8 cellular contexts compared by ENCODE assay signal in the genomic region with DNA sequence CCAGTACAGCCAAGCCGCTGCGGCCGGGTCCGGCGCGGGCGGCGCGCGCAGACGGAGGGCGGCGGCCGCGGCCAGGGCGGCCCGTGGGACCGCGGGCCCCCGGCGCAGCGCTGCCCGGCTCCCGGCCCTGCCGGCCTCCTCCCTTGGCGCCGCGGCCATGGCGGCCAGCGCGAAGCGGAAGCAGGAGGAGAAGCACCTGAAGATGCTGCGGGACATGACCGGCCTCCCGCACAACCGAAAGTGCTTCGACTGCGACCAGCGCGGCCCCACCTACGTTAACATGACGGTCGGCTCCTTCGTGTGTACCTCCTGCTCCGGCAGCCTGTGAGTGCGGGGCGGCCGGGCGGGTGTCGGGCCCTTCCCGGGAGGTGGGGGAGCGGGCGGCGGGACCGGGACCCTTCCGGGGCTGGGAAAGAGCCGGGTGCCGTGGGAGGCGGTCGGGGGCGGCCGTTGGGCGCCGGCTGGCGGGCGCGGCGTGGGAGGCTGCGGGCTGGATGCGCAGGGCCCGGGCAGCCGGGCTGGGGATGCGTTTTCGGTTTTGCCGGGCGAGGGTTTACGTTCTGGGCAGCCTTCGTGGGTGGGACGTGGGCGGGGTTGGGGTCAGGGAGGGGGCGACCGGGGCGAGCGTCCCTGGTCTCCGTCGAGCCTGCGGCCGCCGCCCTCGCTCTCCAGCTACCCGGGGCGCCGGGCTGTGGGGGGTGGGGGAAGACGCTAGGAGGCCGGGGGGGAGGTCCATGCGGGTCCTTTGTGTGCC. TPM values are rescaled to one million over a fixed set of nuclear protein-coding genes. Genes with fewer than 3 reads are reported as not detected.
DNase-seq lines count a peak whose midpoint lies in the region; ATAC-seq, FAIRE-seq and TF ChIP-seq lines count a peak whose summit lies in the region.

No MANE protein-coding gene starts in this region.

- peak; percentile 77 for ATAC-seq in GM18909 (IDR thresholded peaks at IDR 0.05; ENCODE audit: poor library complexity, unreplicated experiment)
- peak; percentile 63 for ATAC-seq in HG03095 (IDR thresholded peaks at IDR 0.05; ENCODE audit: unreplicated experiment)

- DNase-seq in AG08396 (ENCODE audit: low spot score) (peak; percentile 74), T follicular helper cell (ENCODE audit: low read depth) (peak; percentile 31), MCF 10A (ENCODE audit: unreplicated experiment) (no peak), immature natural killer cell (peak in 1 of 3 donors; percentile 34), HTR-8/SVneo (ENCODE audit: insufficient read length, low spot score) (no peak)
- DNase-seq in stimulated activated CD4-positive, alpha-beta T cell treated with anti-CD3 and anti-CD28 coated beads, Interleukin-1b, Interleukin-23, amount 100 ng/mL, for 48 hours, result peak; percentile 44

- H3K9me3 Mint-ChIP-seq in MCF 10A (ENCODE audit: unreplicated experiment) (no peaks in the 10 kb centered on the region), immature natural killer cell (no peaks in the 10 kb centered on the region)

- POLR2A ChIA-PET in MCF 10A (lab: Yijun Ruan, JAX), result interaction anchor here (0.6 to 5.4 kb wide), 7 partner anchors 38 to 342 kb away, joined by 3 to 42 read pairs (median 4); no protein-coding TSS in a partner anchor

- CTCF ChIA-PET in MCF 10A (lab: Yijun Ruan, JAX), result interaction anchor here (1.0 to 6.9 kb wide), 8 partner anchors 8 to 81 kb away, joined by 3 to 48 read pairs (median 7); no protein-coding TSS in a partner anchor

- H3K36me3 Mint-ChIP-seq in MCF 10A (ENCODE audit: insufficient read depth, unreplicated experiment) (no peaks in the 10 kb centered on the region), immature natural killer cell (no peaks in the 10 kb centered on the region)

- H3K4me3 Mint-ChIP-seq in MCF 10A (ENCODE audit: unreplicated experiment), result peak overlapping the region; percentile 89
- H3K4me3 Mint-ChIP-seq in immature natural killer cell, result peak overlapping the region; percentile 73 to 93 (median 85)

- FAIRE-seq in HTR-8/SVneo (lab: Jason Lieb, UNC), result no peak

- no peak for TF ChIP-seq CTCF in MCF 10A (IDR thresholded peaks at IDR 0.05; ENCODE audit: unreplicated experiment)

- no TSS peak for BruUV-seq in MCF 10A (replicated peaks; lab: Mats Ljungman, UMichigan)

- H3K4me1 Mint-ChIP-seq in MCF 10A (ENCODE audit: insufficient read depth, unreplicated experiment), result peaks cover 23% of the 10 kb centered on the region
- peaks cover 31 to 50% of the 10 kb centered on the region in 2 donors for H3K4me1 Mint-ChIP-seq in immature natural killer cell

- H3K27me3 Mint-ChIP-seq in MCF 10A (ENCODE audit: insufficient read depth, unreplicated experiment) (no peaks in the 10 kb centered on the region), immature natural killer cell (ENCODE audit: low read depth in 3 of 3) (peaks cover 3 to 4% (median 3%) of the 10 kb centered on the region in 3 donors)

- H3K27ac Mint-ChIP-seq in MCF 10A (ENCODE audit: low read depth, unreplicated experiment) (peak overlapping the region; percentile 79), immature natural killer cell (peak overlapping the region in 2 of 6 donors; percentile 75 to 76)

- intact Hi-C loops in MCF 10A (cut with micrococcal nuclease), result loop anchor here (2.0 to 10.0 kb wide), 3 partner anchors 66 to 1185 kb away; no protein-coding TSS in a partner anchor

RNA-seq across cellular contexts. Expression of a gene that starts 0.5 kb away (rescaled TPM):
- 74.2 and 86.1 TPM in 2 replicates for total RNA-seq in MCF 10A (2022)
- polyA plus RNA-seq in immature natural killer cell, result 10 to 100 TPM; 11.3 to 14.2 (median 12.8) TPM

Comparison
In these comparisons a context has a peak if more than half of its experiments do, and no peak if none do; other contexts are left out.
1. DNase-seq: peak in AG08396 (single experiment), T follicular helper cell (single experiment) and stimulated activated CD4-positive, alpha-beta T cell treated with anti-CD3 and anti-CD28 coated beads, Interleukin-1b, Interleukin-23, amount 100 ng/mL, for 48 hours (single experiment); none in MCF 10A (single experiment) and HTR-8/SVneo (single experiment).